20 cellular contexts compared by ENCODE assay signal in genomic region chr4:176778063-176778462, GRCh38. TPM values are rescaled to one million over a fixed set of nuclear protein-coding genes. Genes with fewer than 3 reads are reported as not detected.
DNase-seq lines count a peak whose midpoint lies in the region.
"Had no signal": no experiment of that assay in that cellular context is flagged by ENCODE, and none has a peak within 500 bp of the region (broad histone marks: within the 10 kb centered on the region; RNA-seq: fewer than 3 reads in every experiment).

No MANE protein-coding gene starts in this region.

- in situ Hi-C loops in SK-MEL-5 (cut with HindIII; ENCODE audit: low pct_unique_long_range_greater_than_20kb, low sequenced_read_pairs): no loop called here

- no peaks in the 10 kb centered on the region for H3K9me3 Mint-ChIP-seq in activated CD4-positive, alpha-beta T cell treated with anti-CD3 and anti-CD28 coated beads, Interleukin-2, amount 10 ng/mL, durations not matched to agents 24 days and 14 days
- H3K9me3 Mint-ChIP-seq: activated naive CD8-positive, alpha-beta T cell treated with anti-CD3 and anti-CD28 coated beads, Interleukin-2, amount 50 U/mL, for 24 hours; stimulated activated naive B cell treated with anti-CD40 and anti-IgM and Interleukin-4, amounts not matched to agents 10 μg/mL and 1 μg/mL and 100 μg/mL, for 72 hours had no signal

- no peaks in the 10 kb centered on the region for H3K4me1 Mint-ChIP-seq in activated CD4-positive, alpha-beta T cell treated with anti-CD3 and anti-CD28 coated beads, Interleukin-2, amount 10 ng/mL, durations not matched to agents 24 days and 14 days
- H3K4me1 Mint-ChIP-seq: activated naive CD8-positive, alpha-beta T cell treated with anti-CD3 and anti-CD28 coated beads, Interleukin-2, amount 50 U/mL, for 24 hours; natural killer cell; stimulated activated naive B cell treated with anti-CD40 and anti-IgM and Interleukin-4, amounts not matched to agents 10 μg/mL and 1 μg/mL and 100 μg/mL, for 72 hours had no signal

- H3K36me3 Mint-ChIP-seq in activated CD4-positive, alpha-beta T cell treated with anti-CD3 and anti-CD28 coated beads, Interleukin-2, amount 10 ng/mL, durations not matched to agents 24 days and 14 days (ENCODE audit: low read depth): no peaks in the 10 kb centered on the region
- H3K36me3 Mint-ChIP-seq: natural killer cell; stimulated activated naive B cell treated with anti-CD40 and anti-IgM and Interleukin-4, amounts not matched to agents 10 μg/mL and 1 μg/mL and 100 μg/mL, for 72 hours had no signal

- H3K4me3 Mint-ChIP-seq in activated CD4-positive, alpha-beta T cell treated with anti-CD3 and anti-CD28 coated beads, Interleukin-2, amount 10 ng/mL, durations not matched to agents 24 days and 14 days: no peak overlapping the region
- H3K4me3 Mint-ChIP-seq: activated naive CD8-positive, alpha-beta T cell treated with anti-CD3 and anti-CD28 coated beads, Interleukin-2, amount 50 U/mL, for 24 hours; natural killer cell; stimulated activated naive B cell treated with anti-CD40 and anti-IgM and Interleukin-4, amounts not matched to agents 10 μg/mL and 1 μg/mL and 100 μg/mL, for 72 hours had no signal

- DNase-seq in GM04504 (ENCODE audit: low read depth) (peak; percentile 52), SK-MEL-5 (ENCODE audit: low read depth, low spot score) (peak; percentile 13), fibroblast of gingiva (ENCODE audit: low read depth) (peak; percentile 86), renal cortical epithelial cell (ENCODE audit: low read depth) (peak; percentile 87), 8988T (no peak), COLO668 (lab: John Stamatoyannopoulos, UW; ENCODE audit: unreplicated experiment) (no peak), NCI-H748 (lab: John Stamatoyannopoulos, UW; ENCODE audit: unreplicated experiment) (no peak)
- no peak for DNase-seq in activated CD4-positive, alpha-beta T cell treated with anti-CD3 and anti-CD28 coated beads, Interleukin-2, amount 10 ng/mL, durations not matched to agents 24 days and 14 days
- DNase-seq: activated CD4-positive, alpha-beta T cell treated with anti-CD3 and anti-CD28 coated beads, Interleukin-2, amount 50 U/mL, for 1 hour; activated naive CD8-positive, alpha-beta T cell treated with anti-CD3 and anti-CD28 coated beads, Interleukin-2, amount 50 U/mL, for 24 hours; activated T-cell treated with anti-CD3 and anti-CD28 coated beads, Interleukin-2, amount 50 U/mL, for 48 hours; DMS79 treated with DMSO at 0.1 percent for 48 hours; heart left ventricle; left cardiac atrium; natural killer cell; NCI-H1092 treated with DMSO at 0.1 percent for 48 hours; NCI-H446; retina; stimulated activated naive B cell treated with anti-CD40 and anti-IgM and Interleukin-4, amounts not matched to agents 10 μg/mL and 1 μg/mL and 100 μg/mL, for 72 hours; T-helper 2 cell had no signal

- H3K27me3 Mint-ChIP-seq in activated CD4-positive, alpha-beta T cell treated with anti-CD3 and anti-CD28 coated beads, Interleukin-2, amount 10 ng/mL, durations not matched to agents 24 days and 14 days: no peaks in the 10 kb centered on the region
- H3K27me3 Mint-ChIP-seq: stimulated activated naive B cell treated with anti-CD40 and anti-IgM and Interleukin-4, amounts not matched to agents 10 μg/mL and 1 μg/mL and 100 μg/mL, for 72 hours had no signal

- intact Hi-C loops in activated CD4-positive, alpha-beta T cell treated with anti-CD3 and anti-CD28 coated beads, Interleukin-2, amount 10 ng/mL, durations not matched to agents 24 days and 14 days (cut with micrococcal nuclease): no loop called here

- H3K27ac Mint-ChIP-seq in activated CD4-positive, alpha-beta T cell treated with anti-CD3 and anti-CD28 coated beads, Interleukin-2, amount 10 ng/mL, durations not matched to agents 24 days and 14 days: no peak overlapping the region
- H3K27ac Mint-ChIP-seq: activated naive CD8-positive, alpha-beta T cell treated with anti-CD3 and anti-CD28 coated beads, Interleukin-2, amount 50 U/mL, for 24 hours; natural killer cell; stimulated activated naive B cell treated with anti-CD40 and anti-IgM and Interleukin-4, amounts not matched to agents 10 μg/mL and 1 μg/mL and 100 μg/mL, for 72 hours had no signal

RNA-seq across cellular contexts. Expression of gene VEGFC, which starts 14.7 kb away (rescaled TPM):
- total RNA-seq in SK-MEL-5 (2014; rRNA removed; shearing (Covaris generic)): 6.4 and 7.1 TPM in 2 replicates
- 8.0 and 8.7 TPM in 2 replicates for polyA plus RNA-seq in SK-MEL-5 (2015; cell fraction: cytosol; rRNA removed)
- polyA plus RNA-seq in SK-MEL-5 (2015; cell fraction: nucleus; rRNA removed): 0.50 and 1.1 TPM in 2 replicates
- 2.6 and 7.8 TPM in 2 replicates for total RNA-seq in renal cortical epithelial cell
- not detected in 2 replicates for total RNA-seq in activated CD4-positive, alpha-beta T cell treated with anti-CD3 and anti-CD28 coated beads, Interleukin-2, amount 10 ng/mL, durations not matched to agents 24 days and 14 days
- total RNA-seq: natural killer cell had no signal

Comparison
In these comparisons a context has a peak if more than half of its experiments do, and no peak if none do; other contexts are left out.
1. DNase-seq: peak in GM04504 (single experiment), SK-MEL-5 (single experiment), fibroblast of gingiva (single experiment) and renal cortical epithelial cell (single experiment); none in 8988T (single experiment), COLO668 (single experiment), NCI-H748 (single experiment) and activated CD4-positive, alpha-beta T cell treated with anti-CD3 and anti-CD28 coated beads, Interleukin-2, amount 10 ng/mL, durations not matched to agents 24 days and 14 days (single experiment).